Comparison of ENCODE assay signal across 23 cellular contexts in the genomic region with DNA sequence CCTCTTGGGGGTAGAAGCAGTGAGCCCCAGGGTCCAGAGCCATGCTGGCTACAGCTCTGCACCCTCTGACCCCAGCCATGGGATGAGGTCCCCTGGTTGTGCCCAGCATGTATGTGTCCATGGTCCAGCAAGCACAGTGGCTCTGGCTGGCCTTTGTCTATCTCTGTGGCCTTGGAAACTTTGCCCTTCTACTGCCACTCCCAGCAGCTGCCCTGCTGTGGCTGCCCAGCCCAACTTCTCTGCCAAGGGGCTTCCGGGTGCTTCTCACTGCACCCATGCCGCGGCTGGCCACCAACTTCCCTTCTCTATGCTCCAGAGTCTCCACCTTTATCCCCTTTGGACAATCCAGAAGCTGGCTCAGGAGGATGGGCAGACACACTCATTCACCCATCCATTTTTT.
"Had no signal": no experiment of that assay in that cellular context is flagged by ENCODE, and none has a peak within 500 bp of the region (broad histone marks: within the 10 kb centered on the region; RNA-seq: fewer than 3 reads in every experiment).

No MANE protein-coding gene starts in this region.

- DNase-seq: activated CD4-positive, alpha-beta T cell treated with anti-CD3 and anti-CD28 coated beads, Interleukin-2, amount 10 ng/mL, durations not matched to agents 7 days and 5 days; activated CD8-positive, alpha-beta memory T cell treated with anti-CD3 and anti-CD28 coated beads for 24 hours; activated CD8-positive, alpha-beta memory T cell treated with anti-CD3 and anti-CD28 coated beads, Interleukin-2, amount 50 U/mL, for 48 hours; activated effector memory CD4-positive, alpha-beta T cell treated with anti-CD3 and anti-CD28 coated beads, Interleukin-2, amount 50 U/mL, for 16 hours; activated naive CD4-positive, alpha-beta T cell treated with anti-CD3 and anti-CD28 coated beads, Interleukin-2, amount 10 ng/mL, durations not matched to agents 7 days and 5 days; activated T-cell treated with anti-CD3 and anti-CD28 coated beads, Interleukin-2, amount 50 U/mL, for 4 hours; amygdala; heart right ventricle; kidney; left ventricle myocardium inferior; mammary epithelial cell; stimulated activated CD4-positive, alpha-beta T cell treated with anti-CD3 and anti-CD28 coated beads, Interleukin-2, amount 100 ng/mL, for 48 hours; stimulated activated CD8-positive, alpha-beta memory T cell treated with anti-CD3 and anti-CD28 coated beads, Interleukin-4, amount 100 ng/mL, for 48 hours; stimulated activated naive B cell treated with anti-CD40 and anti-IgM and Interleukin-4, amounts not matched to agents 10 μg/mL and 1 μg/mL and 100 μg/mL, for 72 hours had no signal

- H3K27me3 ChIP-seq: heart right ventricle, thyroid gland had no signal

- H3K27ac ChIP-seq: parathyroid adenoma, VCaP had no signal

- H3K36me3 ChIP-seq: heart right ventricle, left ventricle myocardium inferior, thyroid gland had no signal

- H3K9ac ChIP-seq: parathyroid adenoma had no signal

- ATAC-seq: activated T-cell treated with anti-CD3 and anti-CD28 coated beads, Interleukin-2, amount 50 U/mL, for 4 hours; stimulated activated naive B cell treated with anti-CD40 and anti-IgM and Interleukin-4, amounts not matched to agents 10 μg/mL and 1 μg/mL and 100 μg/mL, for 72 hours had no signal

- H3K4me3 Mint-ChIP-seq: activated CD4-positive, alpha-beta T cell treated with anti-CD3 and anti-CD28 coated beads, Interleukin-2, amount 10 ng/mL, durations not matched to agents 7 days and 5 days; activated naive CD4-positive, alpha-beta T cell treated with anti-CD3 and anti-CD28 coated beads, Interleukin-2, amount 10 ng/mL, durations not matched to agents 7 days and 5 days; activated T-cell treated with anti-CD3 and anti-CD28 coated beads, Interleukin-2, amount 50 U/mL, for 4 hours; mesothelial cell of epicardium; natural killer cell treated with Interleukin-12 subunit alpha and Interleukin-12 subunit beta and Interleukin-15 and Interleukin-18, amount 100 ng/mL, for 72 hours; stimulated activated naive B cell treated with anti-CD40 and anti-IgM and Interleukin-4, amounts not matched to agents 10 μg/mL and 1 μg/mL and 100 μg/mL, for 72 hours; T-helper 2 cell treated with Interferon-gamma antibody and Interleukin-4, amounts not matched to agents 5 μg/mL and 100 μg/mL, for 36 hours had no signal

- H3K9me3 Mint-ChIP-seq: activated CD4-positive, alpha-beta T cell treated with anti-CD3 and anti-CD28 coated beads, Interleukin-2, amount 10 ng/mL, durations not matched to agents 7 days and 5 days; activated T-cell treated with anti-CD3 and anti-CD28 coated beads, Interleukin-2, amount 50 U/mL, for 4 hours; natural killer cell treated with Interleukin-12 subunit alpha and Interleukin-12 subunit beta and Interleukin-15 and Interleukin-18, amount 100 ng/mL, for 72 hours; stimulated activated naive B cell treated with anti-CD40 and anti-IgM and Interleukin-4, amounts not matched to agents 10 μg/mL and 1 μg/mL and 100 μg/mL, for 72 hours had no signal

- H3K4me1 Mint-ChIP-seq: mesothelial cell of epicardium had no signal

- H3K27ac Mint-ChIP-seq: activated CD4-positive, alpha-beta T cell treated with anti-CD3 and anti-CD28 coated beads, Interleukin-2, amount 10 ng/mL, durations not matched to agents 7 days and 5 days; activated naive CD4-positive, alpha-beta T cell treated with anti-CD3 and anti-CD28 coated beads, Interleukin-2, amount 10 ng/mL, durations not matched to agents 7 days and 5 days; mesothelial cell of epicardium; stimulated activated naive B cell treated with anti-CD40 and anti-IgM and Interleukin-4, amounts not matched to agents 10 μg/mL and 1 μg/mL and 100 μg/mL, for 72 hours; T-helper 2 cell treated with Interferon-gamma antibody and Interleukin-4, amounts not matched to agents 5 μg/mL and 100 μg/mL, for 36 hours had no signal

- H3K27me3 Mint-ChIP-seq: activated CD4-positive, alpha-beta T cell treated with anti-CD3 and anti-CD28 coated beads, Interleukin-2, amount 10 ng/mL, durations not matched to agents 7 days and 5 days; activated naive CD4-positive, alpha-beta T cell treated with anti-CD3 and anti-CD28 coated beads, Interleukin-2, amount 10 ng/mL, durations not matched to agents 7 days and 5 days; natural killer cell treated with Interleukin-12 subunit alpha and Interleukin-12 subunit beta and Interleukin-15 and Interleukin-18, amount 100 ng/mL, for 72 hours; stimulated activated naive B cell treated with anti-CD40 and anti-IgM and Interleukin-4, amounts not matched to agents 10 μg/mL and 1 μg/mL and 100 μg/mL, for 72 hours had no signal

- H3K36me3 Mint-ChIP-seq: mesothelial cell of epicardium; natural killer cell treated with Interleukin-12 subunit alpha and Interleukin-12 subunit beta and Interleukin-15 and Interleukin-18, amount 100 ng/mL, for 72 hours had no signal

- H3K4me3 ChIP-seq: heart right ventricle, left ventricle myocardium inferior, smooth muscle cell, thyroid gland had no signal

- H3K9me3 ChIP-seq: heart right ventricle, left ventricle myocardium inferior, thyroid gland had no signal

- H3K79me2 ChIP-seq: parathyroid adenoma had no signal

- H3K4me2 ChIP-seq: smooth muscle cell had no signal

- FAIRE-seq: endometrium, kidney, urothelium cell line had no signal
